In genomic region chr1:10722803-10723202, GRCh38 we compare ENCODE assay signal across 20 cellular contexts.
"Had no signal": no experiment of that assay in that cellular context is flagged by ENCODE, and none has a peak within 500 bp of the region (broad histone marks: within the 10 kb centered on the region; RNA-seq: fewer than 3 reads in every experiment).

No MANE protein-coding gene starts in this region.

- H3K27ac ChIP-seq: epithelial cell of prostate, hepatocyte, pancreas, SJSA1 had no signal

- H3K4me1 ChIP-seq: SJSA1 had no signal

- FAIRE-seq: keratinocyte, pancreas, small intestine had no signal

- H3K4me1 Mint-ChIP-seq: activated CD4-positive, alpha-beta T cell treated with anti-CD3 and anti-CD28 coated beads, Interleukin-2, amount 10 ng/mL, durations not matched to agents 24 days and 14 days; central memory CD8-positive, alpha-beta T cell had no signal

- H3K27ac Mint-ChIP-seq: activated CD4-positive, alpha-beta T cell treated with anti-CD3 and anti-CD28 coated beads, Interleukin-2, amount 10 ng/mL, durations not matched to agents 24 days and 14 days; activated CD8-positive, alpha-beta T cell treated with anti-CD3 and anti-CD28 coated beads, Interleukin-2, amount 10 ng/mL, durations not matched to agents 7 days and 5 days; activated naive CD8-positive, alpha-beta T cell; dendritic cell treated with granulocyte-macrophage colony-stimulating factor and Interleukin-4, amounts not matched to agents 40 ng/mL and 50 ng/mL, for 4 days had no signal

- ATAC-seq: activated CD8-positive, alpha-beta T cell treated with anti-CD3 and anti-CD28 coated beads, Interleukin-2, amount 10 ng/mL, durations not matched to agents 7 days and 5 days; pancreas had no signal

- H3K27me3 Mint-ChIP-seq: activated naive CD8-positive, alpha-beta T cell; dendritic cell treated with granulocyte-macrophage colony-stimulating factor and Interleukin-4, amounts not matched to agents 40 ng/mL and 50 ng/mL, for 4 days had no signal

- H3K9me3 ChIP-seq: pancreas, SJSA1 had no signal

- H3K4me3 ChIP-seq: hepatocyte, pancreas, SJSA1 had no signal

- H2AFZ ChIP-seq: hepatocyte had no signal

- H3K79me2 ChIP-seq: hepatocyte had no signal

- H3K4me2 ChIP-seq: hepatocyte had no signal

- H3K27me3 ChIP-seq: hepatocyte, pancreas had no signal

- DNase-seq: activated CD4-positive, alpha-beta T cell treated with anti-CD3 and anti-CD28 coated beads, Interleukin-2, amount 10 ng/mL, durations not matched to agents 24 days and 14 days; activated CD4-positive, CD25-positive, alpha-beta regulatory T cell; activated CD8-positive, alpha-beta memory T cell treated with anti-CD3 and anti-CD28 coated beads, Interleukin-2, amount 50 U/mL, for 4 hours; activated CD8-positive, alpha-beta T cell treated with anti-CD3 and anti-CD28 coated beads, Interleukin-2, amount 10 ng/mL, durations not matched to agents 7 days and 5 days; activated gamma-delta T cell treated with Interleukin-2 at 50 U/mL for 16 hours; amniotic stem cell; midbrain; small intestine; stimulated activated CD4-positive, alpha-beta T cell treated with anti-CD3 and anti-CD28 coated beads, Interleukin-4, amount 100 ng/mL, for 4 hours; stimulated activated CD8-positive, alpha-beta memory T cell treated with anti-CD3 and anti-CD28 coated beads, Interleukin-4, amount 100 ng/mL, for 48 hours; stimulated activated naive CD4-positive, alpha-beta T cell treated with Interleukin-2 at 50 U/mL for 16 hours; T-helper 2 cell had no signal

- H3K9me3 Mint-ChIP-seq: activated CD4-positive, alpha-beta T cell treated with anti-CD3 and anti-CD28 coated beads, Interleukin-2, amount 10 ng/mL, durations not matched to agents 24 days and 14 days; central memory CD8-positive, alpha-beta T cell; dendritic cell treated with granulocyte-macrophage colony-stimulating factor and Interleukin-4, amounts not matched to agents 40 ng/mL and 50 ng/mL, for 4 days had no signal

- H3K36me3 ChIP-seq: pancreas, SJSA1 had no signal

- H3K36me3 Mint-ChIP-seq: activated naive CD8-positive, alpha-beta T cell had no signal

- H3K4me3 Mint-ChIP-seq: activated CD4-positive, alpha-beta T cell treated with anti-CD3 and anti-CD28 coated beads, Interleukin-2, amount 10 ng/mL, durations not matched to agents 24 days and 14 days; activated CD8-positive, alpha-beta T cell treated with anti-CD3 and anti-CD28 coated beads, Interleukin-2, amount 10 ng/mL, durations not matched to agents 7 days and 5 days; activated naive CD8-positive, alpha-beta T cell; central memory CD8-positive, alpha-beta T cell; dendritic cell treated with granulocyte-macrophage colony-stimulating factor and Interleukin-4, amounts not matched to agents 40 ng/mL and 50 ng/mL, for 4 days had no signal
